In genomic region chr15:72450805-72451204, GRCh38 we compare ENCODE assay signal across 1 cellular context.
TF ChIP-seq lines count a peak whose summit lies in the region.

No MANE protein-coding gene starts in this region.

TF ChIP-seq in GM23338, 12 proteins besides CTCF, POLR2A, EP300 and RAD21 (continued from another document):
- no peak for TF ChIP-seq ZNF462 (CRISPR knock-in tag; IDR thresholded peaks at IDR 0.05)
